Comparison of ENCODE assay signal across 1 cellular context in the genomic region with DNA sequence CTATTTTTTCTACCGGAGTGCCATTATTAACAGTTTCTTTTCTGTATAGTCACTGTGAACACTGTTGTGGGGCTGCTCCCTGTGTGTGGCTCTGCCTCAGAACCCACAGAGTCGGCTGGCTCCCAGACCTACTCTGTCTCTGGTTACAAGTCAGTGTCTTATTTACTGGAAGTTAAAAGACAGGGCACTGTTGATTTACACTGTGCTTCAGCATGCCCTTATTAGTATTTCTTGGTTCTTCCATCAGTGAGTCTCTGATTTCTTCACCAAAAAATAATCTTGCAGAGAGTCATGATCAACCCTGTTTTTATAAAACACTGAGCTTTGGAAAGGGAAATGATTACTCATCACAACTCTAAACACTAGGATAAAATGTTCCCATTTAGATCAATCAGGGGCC.
TF ChIP-seq lines count a peak whose summit lies in the region.

No MANE protein-coding gene starts in this region.

TF ChIP-seq in WTC11, 78 proteins besides CTCF, POLR2A, EP300 and RAD21 (continued from another document):
- TF ChIP-seq FOXP4 (CRISPR knock-in tag; IDR thresholded peaks at IDR 0.05): no peak
- TF ChIP-seq, protein P1, sequence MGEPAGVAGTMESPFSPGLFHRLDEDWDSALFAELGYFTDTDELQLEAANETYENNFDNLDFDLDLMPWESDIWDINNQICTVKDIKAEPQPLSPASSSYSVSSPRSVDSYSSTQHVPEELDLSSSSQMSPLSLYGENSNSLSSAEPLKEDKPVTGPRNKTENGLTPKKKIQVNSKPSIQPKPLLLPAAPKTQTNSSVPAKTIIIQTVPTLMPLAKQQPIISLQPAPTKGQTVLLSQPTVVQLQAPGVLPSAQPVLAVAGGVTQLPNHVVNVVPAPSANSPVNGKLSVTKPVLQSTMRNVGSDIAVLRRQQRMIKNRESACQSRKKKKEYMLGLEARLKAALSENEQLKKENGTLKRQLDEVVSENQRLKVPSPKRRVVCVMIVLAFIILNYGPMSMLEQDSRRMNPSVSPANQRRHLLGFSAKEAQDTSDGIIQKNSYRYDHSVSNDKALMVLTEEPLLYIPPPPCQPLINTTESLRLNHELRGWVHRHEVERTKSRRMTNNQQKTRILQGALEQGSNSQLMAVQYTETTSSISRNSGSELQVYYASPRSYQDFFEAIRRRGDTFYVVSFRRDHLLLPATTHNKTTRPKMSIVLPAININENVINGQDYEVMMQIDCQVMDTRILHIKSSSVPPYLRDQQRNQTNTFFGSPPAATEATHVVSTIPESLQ (CRISPR knock-in tag; IDR thresholded peaks at IDR 0.05): no peak
- TF ChIP-seq NFATC4 (CRISPR knock-in tag; IDR thresholded peaks at IDR 0.05): no peak
